In the genomic region with DNA sequence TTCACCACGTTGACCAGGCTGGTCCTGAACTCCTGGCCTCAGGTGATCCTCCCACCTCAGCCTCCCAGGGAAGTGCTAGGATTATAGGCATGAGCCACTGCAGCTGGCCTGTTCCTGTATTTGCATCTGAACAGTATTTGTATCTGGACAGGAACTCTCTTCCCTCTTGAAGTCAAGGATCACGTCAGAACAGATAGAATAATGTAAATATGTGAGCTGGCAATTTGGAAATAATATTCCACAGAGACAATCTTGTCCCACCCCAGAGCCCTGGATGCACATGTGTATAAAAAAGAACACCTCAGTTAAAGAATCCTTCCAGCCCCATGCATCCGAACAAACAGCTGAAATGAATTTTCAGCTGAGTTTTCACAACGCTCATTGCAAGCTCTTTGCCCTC, we compare ENCODE assay signal across 12 cellular contexts.
A peak's percentile ranks its signal among the peaks of the same experiment; 100 is the strongest.
DNase-seq lines count a peak whose midpoint lies in the region; ATAC-seq and TF ChIP-seq lines count a peak whose summit lies in the region.
"Had no signal": no experiment of that assay in that cellular context is flagged by ENCODE, and none has a peak within 500 bp of the region (broad histone marks: within the 10 kb centered on the region; RNA-seq: fewer than 3 reads in every experiment).

No MANE protein-coding gene starts in this region.

- peak overlapping the region in 4 of 10 donors; percentile 2 to 36 (median 22) for H3K4me3 ChIP-seq in heart right ventricle
- H3K4me3 ChIP-seq in endocrine pancreas (ENCODE audit: control insufficient read depth, insufficient read depth, low read length): peak overlapping the region; percentile 45
- H3K4me3 ChIP-seq in muscle layer of duodenum (ENCODE audit: low read depth in 1 of 2, low read length in 2 of 2): peak overlapping the region; percentile 0 to 28
- no peak overlapping the region for H3K4me3 ChIP-seq in vagina

- H3K36me3 ChIP-seq in heart right ventricle: no peaks in the 10 kb centered on the region
- H3K36me3 ChIP-seq in endocrine pancreas (ENCODE audit: control insufficient read depth, insufficient read depth, low read length): no peaks in the 10 kb centered on the region
- H3K36me3 ChIP-seq in muscle layer of duodenum (ENCODE audit: control insufficient read depth in 1 of 2, insufficient read depth in 2 of 2, low read length in 2 of 2): no peaks in the 10 kb centered on the region
- no peaks in the 10 kb centered on the region for H3K36me3 ChIP-seq in vagina

- no peak for TF ChIP-seq POLR2A in vagina (IDR thresholded peaks at IDR 0.05)

- peaks cover 0 to 6% (median 0%) of the 10 kb centered on the region in 11 donors for H3K9me3 ChIP-seq in heart right ventricle
- no peaks in the 10 kb centered on the region for H3K9me3 ChIP-seq in endocrine pancreas (ENCODE audit: control insufficient read depth, low read length)
- no peaks in the 10 kb centered on the region for H3K9me3 ChIP-seq in muscle layer of duodenum (ENCODE audit: control insufficient read depth in 1 of 2, low read length in 2 of 2)
- no peaks in the 10 kb centered on the region for H3K9me3 ChIP-seq in vagina

- DNase-seq in heart right ventricle: no peak
- no peak for DNase-seq in cardiac septum (ENCODE audit: low spot score)
- no peak for DNase-seq in vagina (ENCODE audit: extremely low spot score in 2 of 2)
- no peak for DNase-seq in SK-N-DZ (ENCODE audit: low spot score)
- no peak for DNase-seq in OCI-M2 (lab: John Stamatoyannopoulos, UW; ENCODE audit: unreplicated experiment)
- no peak for DNase-seq in effector CD4-positive, alpha-beta T cell
- DNase-seq: activated CD8-positive, alpha-beta memory T cell treated with anti-CD3 and anti-CD28 coated beads, Interleukin-2, amount 50 U/mL, for 48 hours; AML-193; MV-4-11; naive thymus-derived CD4-positive, alpha-beta T cell had no signal

- WGBS in heart right ventricle, 2 donors: 24 to 25% methylated on average over 4 of the region's 4 CpGs

- intact Hi-C loops in heart right ventricle (cut with DNase I) (loop anchor here (1.0 to 10.0 kb wide), 8 partner anchors 121 to 791 kb away; a partner anchor contains a TSS), cardiac septum (cut with DNase I) (loop anchor here (1.0 to 5.0 kb wide), 4 partner anchors 119 to 1189 kb away; a partner anchor contains a TSS), vagina (cut with DNase I) (loop anchor here (2.0 kb wide), 1 partner anchor 219 kb away; no protein-coding TSS in a partner anchor)

- H3K9ac ChIP-seq in endocrine pancreas (ENCODE audit: control insufficient read depth, insufficient read depth, low read length): no peak overlapping the region

- ATAC-seq in heart right ventricle: peak in 1 of 8 donors; percentile 2
- ATAC-seq: naive thymus-derived CD4-positive, alpha-beta T cell had no signal

- H3K27me3 ChIP-seq in heart right ventricle (no peaks in the 10 kb centered on the region), endocrine pancreas (ENCODE audit: control insufficient read depth, insufficient read depth, low read length) (no peaks in the 10 kb centered on the region), muscle layer of duodenum (ENCODE audit: low read depth, low read length) (no peaks in the 10 kb centered on the region), vagina (no peaks in the 10 kb centered on the region)

- TF ChIP-seq CTCF in heart right ventricle (IDR thresholded peaks at IDR 0.05) (no peak), vagina (IDR thresholded peaks at IDR 0.05) (no peak)

- H3K4me1 ChIP-seq in heart right ventricle (peaks cover 0 to 16% (median 9%) of the 10 kb centered on the region in 9 donors), endocrine pancreas (ENCODE audit: control insufficient read depth, insufficient read depth, low read length) (no peaks in the 10 kb centered on the region), muscle layer of duodenum (ENCODE audit: control insufficient read depth in 1 of 2, insufficient read depth in 2 of 2, low read length in 2 of 2) (peaks cover 0 to 19% of the 10 kb centered on the region in 2 donors), vagina (peaks cover 12% of the 10 kb centered on the region)

- H3K27ac ChIP-seq in heart right ventricle: peak overlapping the region in 9 of 10 donors; percentile 37 to 69 (median 54)
- H3K27ac ChIP-seq in muscle layer of duodenum (ENCODE audit: low read length): peak overlapping the region; percentile 46
- peak overlapping the region; percentile 35 for H3K27ac ChIP-seq in vagina

Comparison
In these comparisons a context has a peak if more than half of its experiments do, and no peak if none do; other contexts are left out.
1. H3K4me3 ChIP-seq: peak in endocrine pancreas (single experiment) and muscle layer of duodenum (2 of 2); none in vagina (0 of 2).
2. Peak in every context shown above with its lines, with median percentiles within 50 percentile points of each other: H3K27ac ChIP-seq.